ENCODE assay signal across 18 cellular contexts in genomic region chr10:42827201-42827600, GRCh38. TPM values are rescaled to one million over a fixed set of nuclear protein-coding genes. Genes with fewer than 3 reads are reported as not detected.
DNase-seq lines count a peak whose midpoint lies in the region; ATAC-seq, FAIRE-seq and TF ChIP-seq lines count a peak whose summit lies in the region.
"Had no signal": no experiment of that assay in that cellular context is flagged by ENCODE, and none has a peak within 500 bp of the region (broad histone marks: within the 10 kb centered on the region; RNA-seq: fewer than 3 reads in every experiment).

No MANE protein-coding gene starts in this region.

- DNase-seq in left ventricle myocardium superior (no peak), heart right ventricle (no peak), astrocyte (ENCODE audit: low read depth) (no peak), left kidney (ENCODE audit: low read depth, low spot score) (peak; percentile 41), osteoblast (ENCODE audit: insufficient read length, low spot score, missing footprints) (no peak), foreskin fibroblast (no peak)
- no peak for DNase-seq in activated T-cell treated with anti-CD3 and anti-CD28 coated beads, Interleukin-2, amount 50 U/mL, for 4 hours
- DNase-seq in central memory CD4-positive, alpha-beta T cell: no peak
- DNase-seq: ACHN; activated naive CD4-positive, alpha-beta T cell; naive thymus-derived CD4-positive, alpha-beta T cell; NCI-H1105; stimulated activated CD4-positive, alpha-beta T cell treated with anti-CD3 and anti-CD28 coated beads, Interleukin-4, amount 100 ng/mL, for 4 hours had no signal

- FAIRE-seq in astrocyte (lab: Jason Lieb, UNC): no peak
- FAIRE-seq: endometrium had no signal

- intact Hi-C loops in left ventricle myocardium superior (cut with micrococcal nuclease) (no loop called here), heart right ventricle (cut with DNase I) (no loop called here)

- H3K4me1 ChIP-seq in heart right ventricle (peaks cover 0 to 11% (median 5%) of the 10 kb centered on the region in 9 donors), astrocyte (ENCODE audit: insufficient read depth, low read length) (no peaks in the 10 kb centered on the region), osteoblast (ENCODE audit: insufficient read depth, low read length) (no peaks in the 10 kb centered on the region)
- H3K4me1 ChIP-seq: breast epithelium had no signal

- TF ChIP-seq CTCF in heart right ventricle (IDR thresholded peaks at IDR 0.05) (peak in 2 of 9 donors; percentile 19 to 22), astrocyte (IDR thresholded peaks at IDR 0.05; ENCODE audit: insufficient read depth, low read depth, low read length) (peak; percentile 3), osteoblast (IDR thresholded peaks at IDR 0.05; ENCODE audit: extremely low read depth, low read depth, low read length) (no peak), foreskin fibroblast (IDR thresholded peaks at IDR 0.05; ENCODE audit: low read depth, low read length) (no peak)

- 66 to 70% methylated on average over 6 of the region's 6 CpGs for WGBS in heart right ventricle, 2 donors

- ATAC-seq in left ventricle myocardium superior (peak; percentile 45), heart right ventricle (no peak)
- ATAC-seq in activated T-cell treated with anti-CD3 and anti-CD28 coated beads, Interleukin-2, amount 50 U/mL, for 4 hours: no peak
- ATAC-seq: left lobe of liver; naive thymus-derived CD4-positive, alpha-beta T cell; stimulated activated memory B cell treated with anti-CD40 and anti-IgM and Interleukin-4, amounts not matched to agents 10 μg/mL and 1 μg/mL and 100 μg/mL, for 72 hours had no signal

- H3K4me3 ChIP-seq in heart right ventricle (no peak overlapping the region), astrocyte (ENCODE audit: insufficient read depth, low read depth, low read length) (no peak overlapping the region), osteoblast (ENCODE audit: insufficient read depth, low read length) (no peak overlapping the region), foreskin fibroblast (ENCODE audit: low read depth in 1 of 2, low read length in 2 of 2) (no peak overlapping the region)
- H3K4me3 ChIP-seq: breast epithelium had no signal

- H3K9me3 Mint-ChIP-seq in astrocyte (ENCODE audit: unreplicated experiment): no peaks in the 10 kb centered on the region
- no peaks in the 10 kb centered on the region for H3K9me3 Mint-ChIP-seq in activated T-cell treated with anti-CD3 and anti-CD28 coated beads, Interleukin-2, amount 50 U/mL, for 4 hours
- H3K9me3 Mint-ChIP-seq: naive thymus-derived CD4-positive, alpha-beta T cell had no signal

- H3K27me3 ChIP-seq in heart right ventricle (no peaks in the 10 kb centered on the region), astrocyte (ENCODE audit: insufficient read depth, low read length) (no peaks in the 10 kb centered on the region), osteoblast (ENCODE audit: insufficient read depth, low read length) (no peaks in the 10 kb centered on the region)
- H3K27me3 ChIP-seq: breast epithelium had no signal

- peaks cover 24% of the 10 kb centered on the region for H3K36me3 Mint-ChIP-seq in astrocyte (ENCODE audit: low read depth, unreplicated experiment)
- H3K36me3 Mint-ChIP-seq in activated T-cell treated with anti-CD3 and anti-CD28 coated beads, Interleukin-2, amount 50 U/mL, for 4 hours (ENCODE audit: insufficient read depth): peaks cover 70% of the 10 kb centered on the region

- H3K4me2 ChIP-seq in astrocyte (ENCODE audit: low read length): no peak overlapping the region
- H3K4me2 ChIP-seq in osteoblast (ENCODE audit: insufficient read depth, low read length): no peak overlapping the region

- H2AFZ ChIP-seq in astrocyte (ENCODE audit: low read depth, low read length) (no peak overlapping the region), osteoblast (ENCODE audit: low read length) (no peak overlapping the region)

- H3K27ac Mint-ChIP-seq in astrocyte (ENCODE audit: unreplicated experiment): no peak overlapping the region
- H3K27ac Mint-ChIP-seq: stimulated activated memory B cell treated with anti-CD40 and anti-IgM and Interleukin-4, amounts not matched to agents 10 μg/mL and 1 μg/mL and 100 μg/mL, for 72 hours had no signal

- H3K4me3 Mint-ChIP-seq in astrocyte (ENCODE audit: unreplicated experiment): no peak overlapping the region
- no peak overlapping the region for H3K4me3 Mint-ChIP-seq in activated T-cell treated with anti-CD3 and anti-CD28 coated beads, Interleukin-2, amount 50 U/mL, for 4 hours
- H3K4me3 Mint-ChIP-seq: naive thymus-derived CD4-positive, alpha-beta T cell; stimulated activated memory B cell treated with anti-CD40 and anti-IgM and Interleukin-4, amounts not matched to agents 10 μg/mL and 1 μg/mL and 100 μg/mL, for 72 hours had no signal

- H3K27me3 Mint-ChIP-seq in astrocyte (ENCODE audit: low read depth, unreplicated experiment): no peaks in the 10 kb centered on the region
- no peaks in the 10 kb centered on the region for H3K27me3 Mint-ChIP-seq in activated T-cell treated with anti-CD3 and anti-CD28 coated beads, Interleukin-2, amount 50 U/mL, for 4 hours (ENCODE audit: low read depth)
- H3K27me3 Mint-ChIP-seq: naive thymus-derived CD4-positive, alpha-beta T cell; stimulated activated memory B cell treated with anti-CD40 and anti-IgM and Interleukin-4, amounts not matched to agents 10 μg/mL and 1 μg/mL and 100 μg/mL, for 72 hours had no signal

- H3K4me1 Mint-ChIP-seq in astrocyte (ENCODE audit: low read depth, unreplicated experiment): peaks cover 2% of the 10 kb centered on the region
- no peaks in the 10 kb centered on the region for H3K4me1 Mint-ChIP-seq in activated T-cell treated with anti-CD3 and anti-CD28 coated beads, Interleukin-2, amount 50 U/mL, for 4 hours (ENCODE audit: low read depth)
- H3K4me1 Mint-ChIP-seq: stimulated activated memory B cell treated with anti-CD40 and anti-IgM and Interleukin-4, amounts not matched to agents 10 μg/mL and 1 μg/mL and 100 μg/mL, for 72 hours had no signal

- no peak overlapping the region for H3K9ac ChIP-seq in astrocyte (ENCODE audit: low read length)

- H3K9me3 ChIP-seq in heart right ventricle (peaks cover 0 to 9% (median 0%) of the 10 kb centered on the region in 11 donors), astrocyte (ENCODE audit: insufficient read depth, low read depth, low read length) (no peaks in the 10 kb centered on the region), osteoblast (ENCODE audit: low read depth, low read length) (no peaks in the 10 kb centered on the region)
- H3K9me3 ChIP-seq: breast epithelium had no signal

- H3K36me3 ChIP-seq in heart right ventricle (peaks cover 0 to 95% (median 38%) of the 10 kb centered on the region in 9 donors), astrocyte (ENCODE audit: insufficient read depth, low read length) (peaks cover 23% of the 10 kb centered on the region), osteoblast (ENCODE audit: insufficient read depth, low read length) (peaks cover 35% of the 10 kb centered on the region)
- H3K36me3 ChIP-seq: breast epithelium had no signal

- H3K27ac ChIP-seq in heart right ventricle (peak overlapping the region in 1 of 10 donors; percentile 15), astrocyte (ENCODE audit: low read depth, low read length) (no peak overlapping the region), osteoblast (ENCODE audit: low read depth, low read length) (no peak overlapping the region)
- H3K27ac ChIP-seq: breast epithelium, VCaP had no signal

- H3K79me2 ChIP-seq in astrocyte (ENCODE audit: insufficient read depth, low read length) (peaks cover 15% of the 10 kb centered on the region), osteoblast (ENCODE audit: insufficient read depth, low read length) (peaks cover 7% of the 10 kb centered on the region)

- H4K20me1 ChIP-seq in astrocyte (ENCODE audit: insufficient read depth, low read length) (peaks cover 34% of the 10 kb centered on the region), osteoblast (ENCODE audit: insufficient read depth, low read length) (no peaks in the 10 kb centered on the region)

RNA-seq across cellular contexts. Expression of gene BMS1, which starts 44.6 kb away (rescaled TPM):
- total RNA-seq in left ventricle myocardium superior (14.7 TPM), heart right ventricle (10 to 100 TPM; 11.6 to 16.5 (median 14.1) TPM), astrocyte (24.0 and 26.3 TPM in 2 replicates), osteoblast (13.0 and 14.5 TPM in 2 replicates)
- polyA plus RNA-seq in heart right ventricle: 10 to 100 TPM in 1 of 2 donors, 1 to 10 TPM in 1; 8.0 to 10.1 TPM
- total RNA-seq in activated T-cell treated with anti-CD3 and anti-CD28 coated beads, Interleukin-2, amount 50 U/mL, for 4 hours: 10 to 100 TPM; 57.3 to 64.4 (median 58.6) TPM
